15 cellular contexts compared by ENCODE assay signal in genomic region chr1:236009193-236009592, GRCh38. TPM values are rescaled to one million over a fixed set of nuclear protein-coding genes. Genes with fewer than 3 reads are reported as not detected.
DNase-seq lines count a peak whose midpoint lies in the region; ATAC-seq and TF ChIP-seq lines count a peak whose summit lies in the region.
"Had no signal": no experiment of that assay in that cellular context is flagged by ENCODE, and none has a peak within 500 bp of the region (broad histone marks: within the 10 kb centered on the region; RNA-seq: fewer than 3 reads in every experiment).

No MANE protein-coding gene starts in this region.

- peaks cover 0 to 13% (median 0%) of the 10 kb centered on the region in 3 donors for H3K4me1 ChIP-seq in gastroesophageal sphincter
- H3K4me1 ChIP-seq in parathyroid adenoma = no peaks in the 10 kb centered on the region
- H3K4me1 ChIP-seq in urinary bladder (ENCODE audit: insufficient read depth) = peaks cover 2% of the 10 kb centered on the region
- H3K4me1 ChIP-seq: ascending aorta, BE2C had no signal

- TF ChIP-seq EP300 in gastroesophageal sphincter (IDR thresholded peaks at IDR 0.05) = no peak

- no peaks in the 10 kb centered on the region for H3K27me3 ChIP-seq in gastroesophageal sphincter
- H3K27me3 ChIP-seq in parathyroid adenoma (ENCODE audit: control insufficient read depth, insufficient read depth, low read length) = no peaks in the 10 kb centered on the region
- H3K27me3 ChIP-seq: ascending aorta, BE2C had no signal

- no peaks in the 10 kb centered on the region for H3K36me3 Mint-ChIP-seq in MCF 10A (ENCODE audit: insufficient read depth, unreplicated experiment)
- no peaks in the 10 kb centered on the region for H3K36me3 Mint-ChIP-seq in stimulated activated memory B cell treated with anti-CD40 and anti-IgM and Interleukin-4, amounts not matched to agents 10 μg/mL and 1 μg/mL and 100 μg/mL, for 72 hours
- H3K36me3 Mint-ChIP-seq: immature natural killer cell had no signal

- no peak for TF ChIP-seq POLR2A in gastroesophageal sphincter (IDR thresholded peaks at IDR 0.05)

- H3K4me1 Mint-ChIP-seq in MCF 10A (ENCODE audit: insufficient read depth, unreplicated experiment) = peaks cover 15% of the 10 kb centered on the region
- H3K4me1 Mint-ChIP-seq in stimulated activated memory B cell treated with anti-CD40 and anti-IgM and Interleukin-4, amounts not matched to agents 10 μg/mL and 1 μg/mL and 100 μg/mL, for 72 hours = no peaks in the 10 kb centered on the region
- H3K4me1 Mint-ChIP-seq: activated B cell treated with CpG ODN at 0.5 μM for 24 hours, immature natural killer cell had no signal

- H3K9me3 Mint-ChIP-seq in MCF 10A (ENCODE audit: unreplicated experiment) = no peaks in the 10 kb centered on the region
- H3K9me3 Mint-ChIP-seq in stimulated activated memory B cell treated with anti-CD40 and anti-IgM and Interleukin-4, amounts not matched to agents 10 μg/mL and 1 μg/mL and 100 μg/mL, for 72 hours = no peaks in the 10 kb centered on the region
- H3K9me3 Mint-ChIP-seq: activated B cell treated with CpG ODN at 0.5 μM for 24 hours, immature natural killer cell had no signal

- no peak overlapping the region for H3K4me3 ChIP-seq in gastroesophageal sphincter
- H3K4me3 ChIP-seq in parathyroid adenoma (ENCODE audit: low read depth, low read length) = no peak overlapping the region
- no peak overlapping the region for H3K4me3 ChIP-seq in urinary bladder (ENCODE audit: low read depth, low read length)
- H3K4me3 ChIP-seq: ascending aorta had no signal

- H3K27me3 Mint-ChIP-seq in MCF 10A (ENCODE audit: insufficient read depth, unreplicated experiment) = no peaks in the 10 kb centered on the region
- H3K27me3 Mint-ChIP-seq in stimulated activated memory B cell treated with anti-CD40 and anti-IgM and Interleukin-4, amounts not matched to agents 10 μg/mL and 1 μg/mL and 100 μg/mL, for 72 hours = no peaks in the 10 kb centered on the region
- H3K27me3 Mint-ChIP-seq: activated B cell treated with CpG ODN at 0.5 μM for 24 hours had no signal

- H3K27ac Mint-ChIP-seq in MCF 10A (ENCODE audit: low read depth, unreplicated experiment) = peak overlapping the region; percentile 78
- no peak overlapping the region for H3K27ac Mint-ChIP-seq in stimulated activated memory B cell treated with anti-CD40 and anti-IgM and Interleukin-4, amounts not matched to agents 10 μg/mL and 1 μg/mL and 100 μg/mL, for 72 hours
- H3K27ac Mint-ChIP-seq: activated B cell treated with CpG ODN at 0.5 μM for 24 hours, immature natural killer cell had no signal

- no peak overlapping the region for H2AFZ ChIP-seq in parathyroid adenoma

- H3K36me3 ChIP-seq in gastroesophageal sphincter (peaks cover 0 to 96% of the 10 kb centered on the region in 2 donors), parathyroid adenoma (ENCODE audit: control insufficient read depth, insufficient read depth, low read length) (no peaks in the 10 kb centered on the region), urinary bladder (ENCODE audit: insufficient read depth) (no peaks in the 10 kb centered on the region)
- H3K36me3 ChIP-seq: BE2C had no signal

- intact Hi-C loops in MCF 10A (cut with micrococcal nuclease) = no loop called here

- no peaks in the 10 kb centered on the region for H3K9me3 ChIP-seq in gastroesophageal sphincter
- H3K9me3 ChIP-seq in parathyroid adenoma (ENCODE audit: control insufficient read depth, low read length) = no peaks in the 10 kb centered on the region
- H3K9me3 ChIP-seq: ascending aorta, BE2C had no signal

- BruUV-seq in MCF 10A (replicated peaks; lab: Mats Ljungman, UMichigan) = no TSS peak

- POLR2A ChIA-PET in MCF 10A (lab: Yijun Ruan, JAX) = interaction anchor here (1.0 to 3.3 kb wide), 4 partner anchors 9 to 508 kb away, joined by 3 to 22 read pairs (median 10); no protein-coding TSS in a partner anchor

- TF ChIP-seq CTCF in MCF 10A (IDR thresholded peaks at IDR 0.05; ENCODE audit: unreplicated experiment) (no peak), gastroesophageal sphincter (IDR thresholded peaks at IDR 0.05) (no peak), parathyroid adenoma (IDR thresholded peaks at IDR 0.05) (no peak)

- WGBS in gastroesophageal sphincter (ENCODE audit: low coverage in 1 of 2), 2 donors = 38% methylated on average over 4 of the region's 5 CpGs; no CpG with 5 or more reads in 1 of the 2 donors
- WGBS in urinary bladder = 25% methylated on average over 5 of the region's 5 CpGs

- no peak overlapping the region for H3K9ac ChIP-seq in parathyroid adenoma

- H3K4me3 Mint-ChIP-seq in MCF 10A (ENCODE audit: unreplicated experiment) = no peak overlapping the region
- H3K4me3 Mint-ChIP-seq in stimulated activated memory B cell treated with anti-CD40 and anti-IgM and Interleukin-4, amounts not matched to agents 10 μg/mL and 1 μg/mL and 100 μg/mL, for 72 hours = no peak overlapping the region
- H3K4me3 Mint-ChIP-seq: activated B cell treated with CpG ODN at 0.5 μM for 24 hours, immature natural killer cell had no signal

- H3K79me2 ChIP-seq in parathyroid adenoma = no peaks in the 10 kb centered on the region

- ATAC-seq in gastroesophageal sphincter = no peak
- ATAC-seq in stimulated activated memory B cell treated with anti-CD40 and anti-IgM and Interleukin-4, amounts not matched to agents 10 μg/mL and 1 μg/mL and 100 μg/mL, for 72 hours = no peak

- H3K27ac ChIP-seq in gastroesophageal sphincter (peak overlapping the region; percentile 14 to 78 (median 70)), parathyroid adenoma (peak overlapping the region; percentile 32), urinary bladder (ENCODE audit: low read depth) (peak overlapping the region; percentile 25)

- no peak overlapping the region for H3K4me2 ChIP-seq in parathyroid adenoma (ENCODE audit: low read length)

- CTCF ChIA-PET in MCF 10A (lab: Yijun Ruan, JAX) = interaction anchor here (1.5 to 1.7 kb wide), 2 partner anchors 10 to 37 kb away, joined by 5 read pairs; no protein-coding TSS in a partner anchor

- no peak for DNase-seq in MCF 10A (ENCODE audit: unreplicated experiment)
- no peak for DNase-seq in NCI-H187 treated with DMSO at 0.1 percent for 48 hours (lab: John Stamatoyannopoulos, UW)
- DNase-seq in NCI-H524 treated with DMSO at 0.1 percent for 48 hours (lab: John Stamatoyannopoulos, UW) = no peak
- DNase-seq: activated B cell treated with CpG ODN at 0.5 μM for 24 hours; activated effector memory CD4-positive, alpha-beta T cell treated with Interleukin-2 at 50 U/mL for 16 hours; BE2C; DMS79 treated with DMSO at 0.1 percent for 48 hours; immature natural killer cell; NCI-H2081; NCI-H526 treated with DMSO at 0.1 percent for 48 hours had no signal

RNA-seq across cellular contexts. Expression of gene NID1, which starts 55.7 kb away (rescaled TPM):
- 0.10 and 0.16 TPM in 2 replicates for total RNA-seq in MCF 10A (2022)
- 100 to 1,000 TPM; 139 to 322 (median 244) TPM for total RNA-seq in gastroesophageal sphincter
- 158 TPM for total RNA-seq in urinary bladder
- 207 TPM for polyA plus RNA-seq in urinary bladder
- polyA plus RNA-seq: immature natural killer cell had no signal

Comparison
In these comparisons a context has a peak if more than half of its experiments do, and no peak if none do; other contexts are left out.
1. RNA of gene NID1, which starts 55.7 kb away (total RNA-seq): 139 to 322 TPM in gastroesophageal sphincter and 158 TPM in urinary bladder (single experiment); 0.10 to 0.16 TPM in MCF 10A; every median in the first group is over 100 times any median in the second.
2. Peak in every context shown above with its lines, with median percentiles within 50 percentile points of each other: H3K27ac ChIP-seq.